21 cellular contexts compared by ENCODE assay signal in genomic region chr3:65783117-65783516, GRCh38.
DNase-seq lines count a peak whose midpoint lies in the region; ATAC-seq and TF ChIP-seq lines count a peak whose summit lies in the region.
"Had no signal": no experiment of that assay in that cellular context is flagged by ENCODE, and none has a peak within 500 bp of the region (broad histone marks: within the 10 kb centered on the region; RNA-seq: fewer than 3 reads in every experiment).

No MANE protein-coding gene starts in this region.

- H3K27ac Mint-ChIP-seq in HFFc6 (peak overlapping the region; percentile 38; the same call in 1 of the 2 replicates), chondrocyte (ENCODE audit: unreplicated experiment) (peak overlapping the region; percentile 70)
- H3K27ac Mint-ChIP-seq: CD4-positive, CD25-positive, alpha-beta regulatory T cell; T-cell had no signal

- 81% methylated on average over 3 of the region's 3 CpGs for WGBS in prostate gland

- TF ChIP-seq CTCF in AG10803 (conservative IDR thresholded peaks at IDR 0.05; ENCODE audit: low read length) (no peak), HFFc6 (IDR thresholded peaks at IDR 0.05) (no peak), chondrocyte (IDR thresholded peaks at IDR 0.05) (no peak), prostate gland (IDR thresholded peaks at IDR 0.05) (no peak)

- TF ChIP-seq POLR2A in prostate gland (IDR thresholded peaks at IDR 0.05), result no peak

- H3K4me3 Mint-ChIP-seq in HFFc6 (no peak overlapping the region), chondrocyte (ENCODE audit: unreplicated experiment) (no peak overlapping the region)
- H3K4me3 Mint-ChIP-seq: CD4-positive, CD25-positive, alpha-beta regulatory T cell; T-cell had no signal

- H3K9me3 ChIP-seq in prostate gland, result no peaks in the 10 kb centered on the region
- H3K9me3 ChIP-seq: BLaER1, SJSA1 had no signal

- H3K4me1 Mint-ChIP-seq in HFFc6 (ENCODE audit: low read depth) (peaks cover 63% of the 10 kb centered on the region), chondrocyte (ENCODE audit: low read depth) (peaks cover 51% of the 10 kb centered on the region)
- H3K4me1 Mint-ChIP-seq: CD4-positive, CD25-positive, alpha-beta regulatory T cell; T-cell had no signal

- H3K9me3 Mint-ChIP-seq in HFFc6, result no peaks in the 10 kb centered on the region
- no peaks in the 10 kb centered on the region for H3K9me3 Mint-ChIP-seq in chondrocyte (ENCODE audit: low read depth)
- H3K9me3 Mint-ChIP-seq: T-cell had no signal

- H3K27me3 Mint-ChIP-seq in HFFc6 (ENCODE audit: insufficient read depth) (no peaks in the 10 kb centered on the region; the same call in 1 of the 2 replicates), chondrocyte (ENCODE audit: low read depth) (no peaks in the 10 kb centered on the region)
- H3K27me3 Mint-ChIP-seq: CD4-positive, CD25-positive, alpha-beta regulatory T cell; T-cell had no signal

- H3K27ac ChIP-seq in prostate gland, result no peak overlapping the region
- H3K27ac ChIP-seq: BLaER1, SJSA1 had no signal

- no peaks in the 10 kb centered on the region for H3K27me3 ChIP-seq in prostate gland (replicated peaks; ENCODE audit: insufficient read depth)
- H3K27me3 ChIP-seq: BLaER1, SJSA1 had no signal

- intact Hi-C loops in prostate gland (cut with DNase I), result loop anchor here (10.0 kb wide), 1 partner anchor 252 kb away; the partner anchor contains the start of gene MAGI1

- DNase-seq in AG10803 (ENCODE audit: low read depth) (peak; percentile 21), HFFc6 (no peak), chondrocyte (ENCODE audit: low spot score) (no peak), iris pigment epithelial cell (ENCODE audit: low read depth) (peak; percentile 42), GF-D8 (lab: John Stamatoyannopoulos, UW) (no peak), prostate gland (ENCODE audit: low spot score) (no peak)
- DNase-seq: CD4-positive, CD25-positive, alpha-beta regulatory T cell; HCEC 1CT; Kasumi-1; NCI-H2029 treated with DMSO at 0.1 percent for 48 hours; NCI-H2171; NCI-H226; NCI-H510A; PC-3; Right ventricle myocardium superior; T-cell had no signal

- no peak for ATAC-seq in HG02610 (IDR thresholded peaks at IDR 0.05; ENCODE audit: unreplicated experiment)
- ATAC-seq: HepG2, K562, PC-3, T-cell had no signal

- peaks cover 5% of the 10 kb centered on the region for H3K4me1 ChIP-seq in prostate gland (replicated peaks)
- H3K4me1 ChIP-seq: BLaER1 had no signal

- H3K36me3 Mint-ChIP-seq in HFFc6 (ENCODE audit: low read depth) (no peaks in the 10 kb centered on the region), chondrocyte (ENCODE audit: low read depth) (no peaks in the 10 kb centered on the region)
- H3K36me3 Mint-ChIP-seq: CD4-positive, CD25-positive, alpha-beta regulatory T cell; T-cell had no signal

- no peaks in the 10 kb centered on the region for H3K36me3 ChIP-seq in prostate gland
- H3K36me3 ChIP-seq: BLaER1, SJSA1 had no signal

- no peak overlapping the region for H3K4me3 ChIP-seq in AG10803 (ENCODE audit: low read length)
- H3K4me3 ChIP-seq in prostate gland, result no peak overlapping the region
- H3K4me3 ChIP-seq: BLaER1, K562, SJSA1 had no signal

Comparison
In these comparisons a context has a peak if more than half of its experiments do, and no peak if none do; other contexts are left out.
1. DNase-seq: peak in AG10803 (single experiment) and iris pigment epithelial cell (single experiment); none in HFFc6 (single experiment), chondrocyte (single experiment), GF-D8 (single experiment) and prostate gland (single experiment).